Comparison of ENCODE assay signal across 16 cellular contexts in genomic region chr4:5724377-5724776, GRCh38.
"Had no signal": no experiment of that assay in that cellular context is flagged by ENCODE, and none has a peak within 500 bp of the region (broad histone marks: within the 10 kb centered on the region; RNA-seq: fewer than 3 reads in every experiment).

No MANE protein-coding gene starts in this region.

- H3K4me3 ChIP-seq: heart left ventricle, thyroid gland had no signal

- ATAC-seq: heart left ventricle, left ventricle myocardium superior had no signal

- FAIRE-seq: bronchial epithelial cell, colon, keratinocyte, small intestine, TTC549, urothelium cell line had no signal

- DNase-seq: activated CD4-positive, alpha-beta T cell treated with anti-CD3 and anti-CD28 coated beads, Interleukin-2, amount 50 U/mL, for 1 hour; activated naive CD4-positive, alpha-beta T cell treated with anti-CD3 and anti-CD28 coated beads, Interleukin-2, amount 50 U/mL, for 16 hours; activated T-cell treated with anti-CD3 and anti-CD28 coated beads for 4 hours; anterior cingulate cortex; foreskin melanocyte; heart left ventricle; left ventricle myocardium superior; retina; small intestine; T-helper 2 cell; thyroid gland had no signal
